Comparison of ENCODE assay signal across 13 cellular contexts in genomic region chr10:86362129-86362527, GRCh38. TPM values are rescaled to one million over a fixed set of nuclear protein-coding genes. Genes with fewer than 3 reads are reported as not detected.
"Had no signal": no experiment of that assay in that cellular context is flagged by ENCODE, and none has a peak within 500 bp of the region (broad histone marks: within the 10 kb centered on the region; RNA-seq: fewer than 3 reads in every experiment).

No MANE protein-coding gene starts in this region.

- DNase-seq: activated CD4-positive, alpha-beta T cell treated with anti-CD3 and anti-CD28 coated beads for 48 hours; activated T-cell treated with anti-CD3 and anti-CD28 coated beads for 4 hours; colonic mucosa; effector CD8-positive, alpha-beta T cell; stimulated activated CD4-positive, alpha-beta T cell treated with anti-CD3 and anti-CD28 coated beads, Interleukin-1b, Interleukin-23, amount 100 ng/mL, for 48 hours had no signal

- H3K27ac ChIP-seq: cardiac muscle cell, colonic mucosa, epithelial cell of prostate, gastrocnemius medialis, neutrophil, right atrium auricular region had no signal

- ATAC-seq: gastrocnemius medialis; stimulated activated memory B cell treated with anti-CD40 and anti-IgM and Interleukin-4, amounts not matched to agents 10 μg/mL and 1 μg/mL and 100 μg/mL, for 72 hours had no signal

- H3K36me3 Mint-ChIP-seq: mesothelial cell of epicardium; stimulated activated memory B cell treated with anti-CD40 and anti-IgM and Interleukin-4, amounts not matched to agents 10 μg/mL and 1 μg/mL and 100 μg/mL, for 72 hours had no signal

- H3K9me3 Mint-ChIP-seq: mesothelial cell of epicardium; stimulated activated memory B cell treated with anti-CD40 and anti-IgM and Interleukin-4, amounts not matched to agents 10 μg/mL and 1 μg/mL and 100 μg/mL, for 72 hours had no signal

- H3K9me3 ChIP-seq: colonic mucosa, gastrocnemius medialis, neutrophil, right atrium auricular region had no signal

- H3K4me1 ChIP-seq: colonic mucosa had no signal

- H3K27ac Mint-ChIP-seq: mesothelial cell of epicardium; stimulated activated memory B cell treated with anti-CD40 and anti-IgM and Interleukin-4, amounts not matched to agents 10 μg/mL and 1 μg/mL and 100 μg/mL, for 72 hours had no signal

- H3K4me3 ChIP-seq: cardiac muscle cell, colonic mucosa, gastrocnemius medialis, right atrium auricular region had no signal

- H3K36me3 ChIP-seq: cardiac muscle cell, colonic mucosa, gastrocnemius medialis, neutrophil, right atrium auricular region had no signal

RNA-seq across cellular contexts. Expression of gene GRID1, which starts 4.5 kb away (rescaled TPM):
- total RNA-seq: myocyte had no signal
